Comparison of ENCODE assay signal across 1 cellular context in the genomic region with DNA sequence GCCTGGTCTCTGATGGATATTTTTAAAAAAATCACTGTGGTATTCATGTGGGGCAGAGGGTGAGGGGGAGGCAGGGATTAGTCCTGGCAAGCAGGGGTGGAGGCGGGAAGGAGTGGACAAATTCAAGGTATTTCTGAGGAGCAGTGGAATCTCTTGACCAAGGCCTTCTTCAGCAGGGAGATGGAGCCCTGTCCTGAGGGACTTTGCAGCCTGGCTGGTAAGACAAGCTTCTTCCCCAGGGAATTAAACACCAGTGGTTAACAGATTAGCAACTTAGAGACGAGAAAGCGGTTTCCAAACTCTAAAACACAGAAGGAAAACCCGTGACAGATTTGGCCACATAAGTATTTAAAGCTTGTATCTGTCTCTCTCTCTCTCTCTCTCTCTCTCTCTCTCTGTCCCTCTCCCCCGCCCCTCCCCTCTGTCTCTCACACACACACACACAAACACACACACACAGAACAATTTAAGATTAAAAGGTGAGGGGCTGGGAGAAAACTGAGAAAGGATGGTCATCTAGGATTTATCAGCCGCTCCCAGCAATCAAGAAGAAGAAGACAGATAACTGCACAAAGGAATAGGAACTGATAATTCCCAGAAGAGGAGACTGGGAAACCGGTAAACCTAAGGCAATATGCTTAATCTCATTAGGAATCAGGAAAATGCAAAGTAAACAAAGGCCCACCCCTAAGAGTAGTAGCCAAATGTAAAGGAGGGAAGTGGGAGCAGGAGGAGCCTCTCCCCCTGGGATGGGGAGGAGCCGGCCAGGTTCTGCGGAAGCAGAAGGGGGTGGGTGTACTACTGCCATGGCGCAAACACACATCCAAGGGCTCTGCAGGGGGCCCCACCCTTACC.
A peak's percentile ranks its signal among the peaks of the same experiment; 100 is the strongest.
TF ChIP-seq lines count a peak whose summit lies in the region.

No MANE protein-coding gene starts in this region.

TF ChIP-seq in K562, 482 proteins besides CTCF, POLR2A, EP300 and RAD21 (continued from another document):
- TF ChIP-seq, protein P1, sequence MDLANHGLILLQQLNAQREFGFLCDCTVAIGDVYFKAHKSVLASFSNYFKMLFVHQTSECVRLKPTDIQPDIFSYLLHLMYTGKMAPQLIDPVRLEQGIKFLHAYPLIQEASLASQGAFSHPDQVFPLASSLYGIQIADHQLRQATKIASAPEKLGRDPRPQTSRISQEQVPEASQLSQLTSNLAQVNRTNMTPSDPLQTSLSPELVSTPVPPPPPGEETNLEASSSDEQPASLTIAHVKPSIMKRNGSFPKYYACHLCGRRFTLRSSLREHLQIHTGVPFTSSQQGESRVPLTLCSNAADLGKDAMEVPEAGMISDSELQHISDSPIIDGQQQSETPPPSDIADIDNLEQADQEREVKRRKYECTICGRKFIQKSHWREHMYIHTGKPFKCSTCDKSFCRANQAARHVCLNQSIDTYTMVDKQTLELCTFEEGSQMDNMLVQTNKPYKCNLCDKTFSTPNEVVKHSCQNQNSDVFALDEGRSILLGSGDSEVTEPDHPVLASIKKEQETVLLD (IDR thresholded peaks at IDR 0.05) = 0 out of 2 replicates have a peak, but pooled peaks have one; percentile 58
